ENCODE assay signal across 8 cellular contexts in genomic region chr20:45407067-45407745, GRCh38. TPM values are rescaled to one million over a fixed set of nuclear protein-coding genes. Genes with fewer than 3 reads are reported as not detected.
DNase-seq lines count a peak whose midpoint lies in the region; ATAC-seq lines count a peak whose summit lies in the region.

No MANE protein-coding gene starts in this region.

- H3K4me1 ChIP-seq in CD4-positive, CD25-positive, alpha-beta regulatory T cell (ENCODE audit: control insufficient read depth, insufficient read depth, low read length, poor library complexity, severe bottlenecking), result peaks cover 23% of the 10 kb centered on the region

- H3K4me3 Mint-ChIP-seq in CD4-positive, CD25-positive, alpha-beta regulatory T cell, result peak overlapping the region; percentile 76 to 89 (median 87)

- peaks cover 5% of the 10 kb centered on the region for H3K36me3 Mint-ChIP-seq in CD4-positive, CD25-positive, alpha-beta regulatory T cell

- DNase-seq in CD4-positive, CD25-positive, alpha-beta regulatory T cell, result peak in 2 of 3 donors; percentile 2 to 8
- DNase-seq in MG63, result no peak
- DNase-seq in T47D (ENCODE audit: low read depth in 1 of 2, low spot score in 1 of 2), result peak; percentile 36 to 48
- DNase-seq in iPS-NIHi11 (ENCODE audit: low spot score), result peak; percentile 66
- peak; percentile 74 for DNase-seq in sciatic nerve (ENCODE audit: low spot score)
- DNase-seq in KG1 (lab: John Stamatoyannopoulos, UW), result no peak
- no peak for DNase-seq in 8988T

- no peaks in the 10 kb centered on the region for H3K9me3 ChIP-seq in CD4-positive, CD25-positive, alpha-beta regulatory T cell (ENCODE audit: control insufficient read depth in 2 of 2, low read length in 2 of 2)
- H3K9me3 ChIP-seq in MG63, result no peaks in the 10 kb centered on the region

- H3K27ac ChIP-seq in CD4-positive, CD25-positive, alpha-beta regulatory T cell (ENCODE audit: insufficient read depth, low read length, poor library complexity, severe bottlenecking), result peak overlapping the region; percentile 70

- peaks cover 0 to 5% (median 0%) of the 10 kb centered on the region in 7 donors for H3K9me3 Mint-ChIP-seq in CD4-positive, CD25-positive, alpha-beta regulatory T cell

- peak overlapping the region; percentile 38 to 90 (median 76) for H3K27ac Mint-ChIP-seq in CD4-positive, CD25-positive, alpha-beta regulatory T cell

- peaks cover 0 to 23% (median 5%) of the 10 kb centered on the region in 4 donors for H3K4me1 Mint-ChIP-seq in CD4-positive, CD25-positive, alpha-beta regulatory T cell

- H3K4me3 ChIP-seq in CD4-positive, CD25-positive, alpha-beta regulatory T cell (ENCODE audit: low read depth, low read length), result peak overlapping the region; percentile 26
- H3K4me3 ChIP-seq in MG63, result peak overlapping the region; percentile 58

- in situ Hi-C loops in T47D (cut with HindIII; ENCODE audit: low pct_unique_long_range_greater_than_20kb, low sequenced_read_pairs), result no loop called here

- H3K27me3 Mint-ChIP-seq in CD4-positive, CD25-positive, alpha-beta regulatory T cell, result no peaks in the 10 kb centered on the region

- H3K27me3 ChIP-seq in CD4-positive, CD25-positive, alpha-beta regulatory T cell (ENCODE audit: control insufficient read depth, insufficient read depth, low read length), result no peaks in the 10 kb centered on the region
- no peaks in the 10 kb centered on the region for H3K27me3 ChIP-seq in MG63

- peaks cover 5% of the 10 kb centered on the region for H3K36me3 ChIP-seq in CD4-positive, CD25-positive, alpha-beta regulatory T cell (ENCODE audit: control insufficient read depth, insufficient read depth, low read length)
- peaks cover 5% of the 10 kb centered on the region for H3K36me3 ChIP-seq in MG63

- intact Hi-C loops in sciatic nerve (cut with DNase I), result no loop called here

- ATAC-seq in CD4-positive, CD25-positive, alpha-beta regulatory T cell (ENCODE audit: low read depth in 2 of 2), result peak in 1 of 2 donors; percentile 11
- peak; percentile 79 for ATAC-seq in sciatic nerve
- ATAC-seq in HG03439 (IDR thresholded peaks at IDR 0.05; ENCODE audit: unreplicated experiment), result no peak

RNA-seq across cellular contexts. Expression of gene DBNDD2, which starts 0.9 kb away (rescaled TPM):
- total RNA-seq in CD4-positive, CD25-positive, alpha-beta regulatory T cell, result 15.1 TPM
- polyA plus RNA-seq in CD4-positive, CD25-positive, alpha-beta regulatory T cell, result 10 to 100 TPM; 19.5 to 23.5 (median 21.7) TPM
- 17.6 and 25.0 TPM in 2 replicates for total RNA-seq in MG63 (2014; rRNA removed; shearing (Covaris generic); ENCODE audit: low replicate concordance)
- total RNA-seq in sciatic nerve, result 49.0 TPM

RNA-seq across cellular contexts. Expression of gene PIGT, which starts 8.7 kb away (rescaled TPM):
- total RNA-seq in CD4-positive, CD25-positive, alpha-beta regulatory T cell, result 137 TPM
- polyA plus RNA-seq in CD4-positive, CD25-positive, alpha-beta regulatory T cell, result 100 to 1,000 TPM in 1 of 4 donors, 10 to 100 TPM in 3; 80.3 to 102 (median 91.7) TPM
- total RNA-seq in MG63 (2014; rRNA removed; shearing (Covaris generic); ENCODE audit: low replicate concordance), result 35.6 and 66.5 TPM in 2 replicates
- 67.4 TPM for total RNA-seq in sciatic nerve

RNA-seq across cellular contexts. Expression of gene TP53TG5, which starts 29.1 kb away (rescaled TPM):
- total RNA-seq in CD4-positive, CD25-positive, alpha-beta regulatory T cell, result not detected
- under 1 TPM; 0.18 to 0.56 (median 0.23) TPM for polyA plus RNA-seq in CD4-positive, CD25-positive, alpha-beta regulatory T cell
- total RNA-seq in MG63 (2014; rRNA removed; shearing (Covaris generic); ENCODE audit: low replicate concordance), result not detected in 2 replicates
- total RNA-seq in sciatic nerve, result not detected

RNA-seq across cellular contexts. Expression of gene SYS1, which starts 44.2 kb away (rescaled TPM):
- total RNA-seq in CD4-positive, CD25-positive, alpha-beta regulatory T cell, result 94.2 TPM
- polyA plus RNA-seq in CD4-positive, CD25-positive, alpha-beta regulatory T cell, result 10 to 100 TPM; 38.4 to 54.3 (median 42.0) TPM
- 24.5 and 32.3 TPM in 2 replicates for total RNA-seq in MG63 (2014; rRNA removed; shearing (Covaris generic); ENCODE audit: low replicate concordance)
- 24.0 TPM for total RNA-seq in sciatic nerve

RNA-seq across cellular contexts. Expression of gene SDC4, which starts 59.0 kb away (rescaled TPM):
- total RNA-seq in CD4-positive, CD25-positive, alpha-beta regulatory T cell, result 8.2 TPM
- polyA plus RNA-seq in CD4-positive, CD25-positive, alpha-beta regulatory T cell, result 1 to 10 TPM; 2.2 to 6.3 (median 3.7) TPM
- total RNA-seq in MG63 (2014; rRNA removed; shearing (Covaris generic); ENCODE audit: low replicate concordance), result 204 and 214 TPM in 2 replicates
- total RNA-seq in sciatic nerve, result 77.7 TPM

Comparison
In these comparisons a context has a peak if more than half of its experiments do, and no peak if none do; other contexts are left out.
1. DNase-seq: peak in CD4-positive, CD25-positive, alpha-beta regulatory T cell (2 of 3), T47D (2 of 2), iPS-NIHi11 (single experiment) and sciatic nerve (single experiment); none in MG63 (single experiment), KG1 (single experiment) and 8988T (single experiment).